17 cellular contexts compared by ENCODE assay signal in the genomic region with DNA sequence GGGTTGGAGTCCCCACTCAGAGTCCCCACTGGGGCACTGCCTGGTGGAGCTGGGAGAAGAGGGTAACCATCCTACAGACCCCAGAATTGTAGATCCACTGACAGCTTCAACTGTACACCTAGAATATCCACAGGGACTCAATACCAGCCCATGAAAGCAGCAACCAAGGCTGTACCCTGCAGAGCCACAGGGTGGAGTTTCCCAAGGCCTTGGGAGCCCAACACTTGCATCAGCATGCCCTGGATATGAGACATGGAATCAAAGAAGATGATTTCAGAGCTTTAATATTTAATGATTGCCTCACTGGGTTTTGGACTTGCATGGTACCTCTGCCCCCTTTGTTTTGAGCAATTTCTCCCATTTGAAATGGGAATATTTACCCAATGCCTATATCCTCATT.
"Had no signal": no experiment of that assay in that cellular context is flagged by ENCODE, and none has a peak within 500 bp of the region (broad histone marks: within the 10 kb centered on the region; RNA-seq: fewer than 3 reads in every experiment).

No MANE protein-coding gene starts in this region.

- H3K4me1 ChIP-seq: ascending aorta, gastrocnemius medialis, upper lobe of right lung had no signal

- H3K4me3 Mint-ChIP-seq: activated CD4-positive, alpha-beta memory T cell treated with anti-CD3 and anti-CD28 coated beads for 36 hours; activated naive CD8-positive, alpha-beta T cell treated with anti-CD3 and anti-CD28 coated beads, Interleukin-2, amount 10 ng/mL, durations not matched to agents 7 days and 5 days; stimulated activated naive CD8-positive, alpha-beta T cell treated with anti-CD3 and anti-CD28 coated beads, Interleukin-15, Interleukin-2, amounts not matched to agents 100 ng/mL and 50 ng/mL, for 24 hours had no signal

- H3K36me3 Mint-ChIP-seq: activated CD4-positive, alpha-beta memory T cell treated with anti-CD3 and anti-CD28 coated beads for 36 hours; activated naive CD8-positive, alpha-beta T cell treated with anti-CD3 and anti-CD28 coated beads, Interleukin-2, amount 10 ng/mL, durations not matched to agents 7 days and 5 days had no signal

- H3K4me1 Mint-ChIP-seq: activated naive CD8-positive, alpha-beta T cell treated with anti-CD3 and anti-CD28 coated beads, Interleukin-2, amount 10 ng/mL, durations not matched to agents 7 days and 5 days had no signal

- H3K27me3 ChIP-seq: ascending aorta, gastrocnemius medialis, upper lobe of right lung had no signal

- H3K4me3 ChIP-seq: ascending aorta, coronary artery, gastrocnemius medialis, ovary, upper lobe of right lung had no signal

- DNase-seq: activated CD4-positive, alpha-beta memory T cell treated with anti-CD3 and anti-CD28 coated beads for 36 hours; activated CD4-positive, CD25-positive, alpha-beta regulatory T cell treated with anti-CD3 and anti-CD28 coated beads, Interleukin-2, amount 50 U/mL, for 72 hours; activated gamma-delta T cell; activated naive CD8-positive, alpha-beta T cell treated with anti-CD3 and anti-CD28 coated beads, Interleukin-2, amount 10 ng/mL, durations not matched to agents 7 days and 5 days; activated T-cell treated with anti-CD3 and anti-CD28 coated beads, Interleukin-2, amount 50 U/mL, for 48 hours; caudate nucleus; effector memory CD4-positive, alpha-beta T cell; erythroblast; gastrocnemius medialis; kidney; ovary; stimulated activated CD4-positive, alpha-beta T cell treated with anti-CD3 and anti-CD28 coated beads, Interleukin-4, amount 100 ng/mL, for 1 hour; T-helper 9 cell; upper lobe of right lung had no signal

- ATAC-seq: gastrocnemius medialis, upper lobe of right lung had no signal

- H3K27me3 Mint-ChIP-seq: activated CD4-positive, alpha-beta memory T cell treated with anti-CD3 and anti-CD28 coated beads for 36 hours; activated naive CD8-positive, alpha-beta T cell treated with anti-CD3 and anti-CD28 coated beads, Interleukin-2, amount 10 ng/mL, durations not matched to agents 7 days and 5 days; stimulated activated naive CD8-positive, alpha-beta T cell treated with anti-CD3 and anti-CD28 coated beads, Interleukin-15, Interleukin-2, amounts not matched to agents 100 ng/mL and 50 ng/mL, for 24 hours had no signal

- H3K27ac ChIP-seq: ascending aorta, coronary artery, gastrocnemius medialis, ovary, upper lobe of right lung had no signal

- H3K27ac Mint-ChIP-seq: activated CD4-positive, alpha-beta memory T cell treated with anti-CD3 and anti-CD28 coated beads for 36 hours; activated naive CD8-positive, alpha-beta T cell treated with anti-CD3 and anti-CD28 coated beads, Interleukin-2, amount 10 ng/mL, durations not matched to agents 7 days and 5 days; stimulated activated naive CD8-positive, alpha-beta T cell treated with anti-CD3 and anti-CD28 coated beads, Interleukin-15, Interleukin-2, amounts not matched to agents 100 ng/mL and 50 ng/mL, for 24 hours had no signal

- H3K36me3 ChIP-seq: ascending aorta, gastrocnemius medialis, ovary, upper lobe of right lung had no signal

- H3K9me3 ChIP-seq: gastrocnemius medialis, ovary, upper lobe of right lung had no signal
